ENCODE assay signal across 8 cellular contexts in the genomic region with DNA sequence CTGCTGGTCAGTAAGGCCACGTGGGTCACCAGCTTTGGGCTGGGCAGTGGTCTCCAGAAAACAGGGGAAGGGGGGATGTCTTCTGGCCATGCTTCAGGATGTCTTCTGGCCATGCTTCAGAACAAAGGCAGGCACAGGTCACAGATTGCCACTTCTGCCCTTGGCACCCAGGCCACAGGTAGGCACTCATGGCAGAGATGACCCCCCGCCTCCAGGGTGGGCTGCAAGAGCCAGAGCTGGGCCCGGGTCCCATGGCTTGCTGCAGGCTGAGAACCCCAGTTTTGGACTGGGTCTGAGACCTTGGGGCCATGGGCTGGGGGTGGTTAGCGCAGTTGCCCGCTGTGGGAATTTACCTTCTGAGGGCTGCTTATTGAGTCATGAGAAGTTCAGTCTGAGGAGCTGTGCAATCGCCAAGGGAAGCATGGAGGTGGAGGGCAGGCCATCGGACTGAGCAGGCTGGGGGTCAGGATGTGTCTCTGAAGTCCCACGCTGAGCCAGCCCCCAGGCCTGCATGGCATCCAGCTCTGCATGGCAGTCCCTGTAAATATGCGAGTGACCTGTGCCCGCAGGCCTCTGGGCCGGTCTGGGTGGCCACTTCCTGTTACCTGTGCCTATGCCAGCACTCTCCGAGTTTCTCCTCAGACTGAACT. TPM values are rescaled to one million over a fixed set of nuclear protein-coding genes. Genes with fewer than 3 reads are reported as not detected.
DNase-seq lines count a peak whose midpoint lies in the region; ATAC-seq and TF ChIP-seq lines count a peak whose summit lies in the region.

No MANE protein-coding gene starts in this region.

- peak overlapping the region; percentile 61 for H3K4me3 ChIP-seq in MG63
- H3K4me3 ChIP-seq in mammary epithelial cell (replicated peaks in 1 of 3; ENCODE audit: insufficient read depth in 1 of 3, low read depth in 2 of 3, low read length in 3 of 3), result peak overlapping the region; percentile 63 to 70 (median 66)
- peak overlapping the region; percentile 71 for H3K4me3 ChIP-seq in neural progenitor cell
- peak overlapping the region in 1 of 2 donors; percentile 56 for H3K4me3 ChIP-seq in foreskin fibroblast (ENCODE audit: low read depth in 1 of 2, low read length in 2 of 2)

- no TSS peak for BruUV-seq in mammary epithelial cell (replicated peaks; lab: Mats Ljungman, UMichigan)

- in situ Hi-C loops in mammary epithelial cell (cut with MboI; ENCODE audit: low sequenced_read_pairs in 2 of 2), result no loop called here

- intact Hi-C loops in CD4-positive, alpha-beta T cell (cut with DNase I, micrococcal nuclease), result loop anchor here in 1 of 2 experiments (1.0 kb wide), 1 partner anchor 17 kb away; no protein-coding TSS in a partner anchor
- intact Hi-C loops in mammary epithelial cell (cut with micrococcal nuclease), result no loop called here

- H3K27me3 Mint-ChIP-seq in CD4-positive, alpha-beta T cell, result no peaks in the 10 kb centered on the region
- H3K27me3 Mint-ChIP-seq in neural progenitor cell (ENCODE audit: insufficient read depth, low read depth), result peaks cover 14% of the 10 kb centered on the region

- H3K4me1 Mint-ChIP-seq in CD4-positive, alpha-beta T cell (ENCODE audit: low read depth), result peaks cover 35% of the 10 kb centered on the region
- peaks cover 62% of the 10 kb centered on the region for H3K4me1 Mint-ChIP-seq in neural progenitor cell

- dilution Hi-C loops in mammary epithelial cell (cut with HindIII; ENCODE audit: low sequenced_read_pairs), result no loop called here

- peaks cover 49% of the 10 kb centered on the region for H3K4me1 ChIP-seq in mammary epithelial cell (ENCODE audit: insufficient read depth, low read length)
- peaks cover 72% of the 10 kb centered on the region for H3K4me1 ChIP-seq in neural progenitor cell

- peak overlapping the region; percentile 89 for H3K4me3 Mint-ChIP-seq in CD4-positive, alpha-beta T cell
- peak overlapping the region; percentile 86 for H3K4me3 Mint-ChIP-seq in neural progenitor cell

- H3K36me3 Mint-ChIP-seq in CD4-positive, alpha-beta T cell (ENCODE audit: low read depth), result no peaks in the 10 kb centered on the region
- no peaks in the 10 kb centered on the region for H3K36me3 Mint-ChIP-seq in neural progenitor cell

- H2AFZ ChIP-seq in mammary epithelial cell (ENCODE audit: low read depth, low read length) (no peak overlapping the region), neural progenitor cell (replicated peaks) (no peak overlapping the region)

- H3K9ac ChIP-seq in mammary epithelial cell (ENCODE audit: insufficient read depth, low read length) (no peak overlapping the region), neural progenitor cell (no peak overlapping the region)

- H3K4me2 ChIP-seq in mammary epithelial cell (ENCODE audit: insufficient read depth, low read depth, low read length), result peak overlapping the region; percentile 92
- H3K4me2 ChIP-seq in neural progenitor cell, result peak overlapping the region; percentile 98

- no peak overlapping the region for H3K27ac ChIP-seq in CD4-positive, alpha-beta T cell (ENCODE audit: low read depth, low read length)
- H3K27ac ChIP-seq in mammary epithelial cell (ENCODE audit: insufficient read depth, low read depth, low read length) (no peak overlapping the region), neural progenitor cell (no peak overlapping the region)

- H3K9me3 Mint-ChIP-seq in CD4-positive, alpha-beta T cell, result no peaks in the 10 kb centered on the region
- H3K9me3 Mint-ChIP-seq in neural progenitor cell, result no peaks in the 10 kb centered on the region

- POLR2A ChIA-PET in CD4-positive, alpha-beta T cell (lab: Charles Lee), result interaction anchor here (0.6 to 1.1 kb wide), 5 partner anchors 12 to 23 kb away, joined by 3 to 4 read pairs (median 3); no protein-coding TSS in a partner anchor

- H3K27ac Mint-ChIP-seq in CD4-positive, alpha-beta T cell, result no peak overlapping the region
- no peak overlapping the region for H3K27ac Mint-ChIP-seq in neural progenitor cell

- TF ChIP-seq CTCF in CD4-positive, alpha-beta T cell (IDR thresholded peaks at IDR 0.05), result no peak
- no peak for TF ChIP-seq CTCF in mammary epithelial cell (conservative IDR thresholded peaks at IDR 0.05 in 1 of 2, IDR thresholded peaks at IDR 0.05 in 1 of 2; ENCODE audit: extremely low read depth in 1 of 2, insufficient read depth in 1 of 2, low read depth in 1 of 2, low read length in 2 of 2)
- TF ChIP-seq CTCF in neural progenitor cell (IDR thresholded peaks at IDR 0.05), result no peak
- no peak for TF ChIP-seq CTCF in foreskin fibroblast (IDR thresholded peaks at IDR 0.05; ENCODE audit: low read depth, low read length)

- ATAC-seq in CD4-positive, alpha-beta T cell (ENCODE audit: poor library complexity), result no peak

- peaks cover 25% of the 10 kb centered on the region for H3K79me2 ChIP-seq in mammary epithelial cell (ENCODE audit: insufficient read depth, low read length)
- H3K79me2 ChIP-seq in neural progenitor cell (ENCODE audit: low read depth), result peaks cover 29% of the 10 kb centered on the region

- CTCF ChIA-PET in CD4-positive, alpha-beta T cell (lab: Charles Lee), result interaction anchor here (1.2 to 4.9 kb wide), 4 partner anchors 10 to 185 kb away, joined by 3 to 96 read pairs (median 19); no protein-coding TSS in a partner anchor
- CTCF ChIA-PET in mammary epithelial cell (lab: Charles Lee; ENCODE audit: low non-redundant PET), result interaction anchor here (1.0 kb wide), 1 partner anchor 225 kb away, joined by 5 read pairs; no protein-coding TSS in a partner anchor

- H3F3A ChIP-seq in neural progenitor cell (ENCODE audit: low read depth), result peaks cover 58% of the 10 kb centered on the region

- no peak for DNase-seq in CD4-positive, alpha-beta T cell
- DNase-seq in MG63 (no peak), mammary epithelial cell (no peak), neural progenitor cell (ENCODE audit: low spot score) (no peak), foreskin fibroblast (no peak), NCI-H748 (lab: John Stamatoyannopoulos, UW; ENCODE audit: unreplicated experiment) (no peak), DMS79 (lab: John Stamatoyannopoulos, UW) (no peak), foreskin melanocyte (no peak)

- H3K27me3 ChIP-seq in CD4-positive, alpha-beta T cell (ENCODE audit: control insufficient read depth, insufficient read depth, low read length), result no peaks in the 10 kb centered on the region
- H3K27me3 ChIP-seq in MG63 (no peaks in the 10 kb centered on the region), mammary epithelial cell (ENCODE audit: insufficient read depth, low read length) (no peaks in the 10 kb centered on the region), neural progenitor cell (no peaks in the 10 kb centered on the region)

- H4K20me1 ChIP-seq in mammary epithelial cell (ENCODE audit: insufficient read depth, low read length) (no peaks in the 10 kb centered on the region), neural progenitor cell (ENCODE audit: low read depth) (peaks cover 34% of the 10 kb centered on the region)

- H3K36me3 ChIP-seq in MG63 (no peaks in the 10 kb centered on the region), mammary epithelial cell (ENCODE audit: insufficient read depth, low read length) (no peaks in the 10 kb centered on the region), neural progenitor cell (no peaks in the 10 kb centered on the region)

- H3K9me3 ChIP-seq in CD4-positive, alpha-beta T cell (ENCODE audit: control insufficient read depth, low read length), result no peaks in the 10 kb centered on the region
- no peaks in the 10 kb centered on the region for H3K9me3 ChIP-seq in MG63
- no peaks in the 10 kb centered on the region for H3K9me3 ChIP-seq in mammary epithelial cell (replicated peaks; ENCODE audit: insufficient read depth, low read length)
- no peaks in the 10 kb centered on the region for H3K9me3 ChIP-seq in neural progenitor cell (ENCODE audit: low read depth)

- WGBS in mammary epithelial cell (ENCODE audit: low coverage, missing lambda C conversion rate), result 74% methylated on average over 10 of the region's 12 CpGs

RNA-seq across cellular contexts. Expression of a gene that starts 1.6 kb away (rescaled TPM):
- 1 to 10 TPM; 2.1 to 3.0 TPM for total RNA-seq in CD4-positive, alpha-beta T cell
- 12.1 and 15.7 TPM in 2 replicates for total RNA-seq in MG63 (2014; rRNA removed; shearing (Covaris generic); ENCODE audit: low replicate concordance)
- total RNA-seq in mammary epithelial cell (10 to 100 TPM; 10.0 to 18.6 TPM), neural progenitor cell (ENCODE audit: low replicate concordance) (2.8 and 24.0 TPM in 2 replicates)
- polyA plus RNA-seq in mammary epithelial cell, result 8.5 TPM
- 11.4 TPM for polyA minus RNA-seq in mammary epithelial cell

RNA-seq across cellular contexts. Expression of a gene that starts 5.1 kb away (rescaled TPM):
- total RNA-seq in CD4-positive, alpha-beta T cell, result 10 to 100 TPM; 35.8 to 36.7 TPM
- 17.1 and 36.4 TPM in 2 replicates for total RNA-seq in MG63 (2014; rRNA removed; shearing (Covaris generic); ENCODE audit: low replicate concordance)
- total RNA-seq in mammary epithelial cell, result 10 to 100 TPM; 41.8 to 83.4 TPM
- 52.2 TPM for polyA plus RNA-seq in mammary epithelial cell
- 112 TPM for polyA minus RNA-seq in mammary epithelial cell
- 17.6 and 51.0 TPM in 2 replicates for total RNA-seq in neural progenitor cell (ENCODE audit: low replicate concordance)

RNA-seq across cellular contexts. Expression of a gene that starts 26.1 kb away (rescaled TPM):
- 10 to 100 TPM; 45.8 to 47.7 TPM for total RNA-seq in CD4-positive, alpha-beta T cell
- 28.6 and 48.8 TPM in 2 replicates for total RNA-seq in MG63 (2014; rRNA removed; shearing (Covaris generic); ENCODE audit: low replicate concordance)
- total RNA-seq in mammary epithelial cell (10 to 100 TPM; 26.5 to 31.8 TPM), neural progenitor cell (ENCODE audit: low replicate concordance) (9.2 and 47.0 TPM in 2 replicates)
- 19.5 TPM for polyA plus RNA-seq in mammary epithelial cell
- 2.7 TPM for polyA minus RNA-seq in mammary epithelial cell

RNA-seq across cellular contexts. Expression of a gene that starts 27.7 kb away (rescaled TPM):
- 1 to 10 TPM; 4.1 to 4.9 TPM for total RNA-seq in CD4-positive, alpha-beta T cell
- 7.8 and 8.9 TPM in 2 replicates for total RNA-seq in MG63 (2014; rRNA removed; shearing (Covaris generic); ENCODE audit: low replicate concordance)
- total RNA-seq in mammary epithelial cell (1 to 10 TPM; 4.5 to 7.7 TPM), neural progenitor cell (ENCODE audit: low replicate concordance) (2.5 and 5.0 TPM in 2 replicates)
- polyA plus RNA-seq in mammary epithelial cell, result 5.8 TPM
- polyA minus RNA-seq in mammary epithelial cell, result 11.5 TPM

RNA-seq across cellular contexts. Expression of a gene that starts 28.1 kb away (rescaled TPM):
- total RNA-seq in CD4-positive, alpha-beta T cell, result 1 to 10 TPM; 2.8 to 3.3 TPM
- total RNA-seq in MG63 (2014; rRNA removed; shearing (Covaris generic); ENCODE audit: low replicate concordance), result 1.2 TPM in 1 of 2 replicates, not detected in the other
- total RNA-seq in mammary epithelial cell (1 to 10 TPM; 6.3 to 9.8 TPM), neural progenitor cell (ENCODE audit: low replicate concordance) (3.9 and 6.2 TPM in 2 replicates)
- 4.0 TPM for polyA plus RNA-seq in mammary epithelial cell
- 8.9 TPM for polyA minus RNA-seq in mammary epithelial cell
